In the genomic region with DNA sequence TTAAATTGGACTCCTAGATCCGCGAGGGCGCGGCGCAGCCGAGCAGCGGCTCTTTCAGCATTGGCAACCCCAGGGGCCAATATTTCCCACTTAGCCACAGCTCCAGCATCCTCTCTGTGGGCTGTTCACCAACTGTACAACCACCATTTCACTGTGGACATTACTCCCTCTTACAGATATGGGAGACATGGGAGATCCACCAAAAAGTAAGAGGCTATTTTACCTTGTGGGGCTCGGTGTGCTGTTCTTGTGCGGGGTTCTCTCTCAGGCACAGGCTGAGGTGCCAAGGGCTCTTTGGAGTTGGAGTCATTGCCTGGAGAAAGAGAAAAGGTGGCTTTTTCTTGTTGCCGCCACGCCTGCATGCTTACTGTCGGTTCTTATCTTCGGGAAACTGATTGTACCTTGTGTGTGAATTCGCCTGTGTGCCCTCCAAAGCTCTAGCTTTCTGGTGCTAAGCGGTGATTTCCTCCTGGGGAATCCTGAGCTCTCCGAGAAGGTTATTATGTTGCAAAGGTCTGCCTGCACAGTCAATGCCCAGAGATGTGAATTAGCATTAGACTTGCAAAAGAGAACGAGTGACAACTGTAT, we compare ENCODE assay signal across 12 cellular contexts. TPM values are rescaled to one million over a fixed set of nuclear protein-coding genes. Genes with fewer than 3 reads are reported as not detected.
DNase-seq lines count a peak whose midpoint lies in the region; ATAC-seq, FAIRE-seq and TF ChIP-seq lines count a peak whose summit lies in the region.
"Had no signal": no experiment of that assay in that cellular context is flagged by ENCODE, and none has a peak within 500 bp of the region (broad histone marks: within the 10 kb centered on the region; RNA-seq: fewer than 3 reads in every experiment).

No MANE protein-coding gene starts in this region.

- H3K9ac ChIP-seq in endothelial cell of umbilical vein (replicated peaks; ENCODE audit: extremely low read depth, insufficient read depth, low read length), result peak overlapping the region; percentile 18
- peak overlapping the region; percentile 97 for H3K9ac ChIP-seq in trophoblast cell (ENCODE audit: low read length)

- H2BK5ac ChIP-seq in trophoblast cell (ENCODE audit: low read depth, low read length, poor library complexity), result peak overlapping the region; percentile 94

- peak overlapping the region; percentile 8 for H2BK120ac ChIP-seq in trophoblast cell (ENCODE audit: insufficient read depth, low read length, poor library complexity)

- peak overlapping the region; percentile 68 for H4K8ac ChIP-seq in trophoblast cell (ENCODE audit: low read depth, low read length)

- H3K23ac ChIP-seq in trophoblast cell (ENCODE audit: low read length), result peak overlapping the region; percentile 50

- no peak overlapping the region for H2AK5ac ChIP-seq in trophoblast cell (ENCODE audit: low read length)

- no peaks in the 10 kb centered on the region for H4K20me1 ChIP-seq in endothelial cell of umbilical vein (replicated peaks; ENCODE audit: control insufficient read depth, extremely low read depth, insufficient read depth, low read length)

- H3K27ac ChIP-seq in endothelial cell of umbilical vein (ENCODE audit: insufficient read depth, low read depth, low read length), result peak overlapping the region; percentile 40
- H3K27ac ChIP-seq in trophoblast cell (ENCODE audit: low read depth, low read length), result peak overlapping the region; percentile 79

- peak overlapping the region; percentile 93 for H3K18ac ChIP-seq in trophoblast cell (ENCODE audit: low read length)

- POLR2A ChIA-PET in endothelial cell of umbilical vein (lab: Charles Lee), result interaction anchor here (0.8 to 1.6 kb wide), 3 partner anchors 13 to 420 kb away, joined by 3 to 4 read pairs (median 3); no protein-coding TSS in a partner anchor

- TSS peak; percentile 50 for BruUV-seq in endothelial cell of umbilical vein (replicated peaks; lab: Mats Ljungman, UMichigan)

- peak overlapping the region; percentile 92 for H3K14ac ChIP-seq in trophoblast cell (ENCODE audit: low read length)

- dilution Hi-C loops in endothelial cell of umbilical vein (cut with MboI; ENCODE audit: extremely low pct_ligation_motif_present, low sequenced_read_pairs), result no loop called here

- H3K36me3 ChIP-seq in endothelial cell of umbilical vein (ENCODE audit: control insufficient read depth in 2 of 2, extremely low read depth in 1 of 2, insufficient read depth in 2 of 2, low read length in 2 of 2) (no peaks in the 10 kb centered on the region), trophoblast cell (ENCODE audit: control insufficient read depth in 1 of 2, insufficient read depth in 2 of 2, low read length in 2 of 2) (peaks cover 8 to 10% of the 10 kb centered on the region in 2 experiments)

- H3K9me1 ChIP-seq in endothelial cell of umbilical vein (replicated peaks; ENCODE audit: control insufficient read depth, extremely low read depth, insufficient read depth, low read length), result no peaks in the 10 kb centered on the region

- TF ChIP-seq CTCF in endothelial cell of umbilical vein (IDR thresholded peaks at IDR 0.05; ENCODE audit: extremely low read depth in 1 of 2, insufficient read depth in 1 of 2, low read depth in 1 of 2, low read length in 2 of 2), result no peak

- H3K79me2 ChIP-seq in endothelial cell of umbilical vein (ENCODE audit: control insufficient read depth, insufficient read depth, low read length) (no peaks in the 10 kb centered on the region), trophoblast cell (ENCODE audit: control insufficient read depth, insufficient read depth, low read length, poor library complexity) (peaks cover 27% of the 10 kb centered on the region)

- H3K4me3 ChIP-seq in GM08714 (ENCODE audit: low read length) (peak overlapping the region; percentile 49), endothelial cell of umbilical vein (replicated peaks in 1 of 3; ENCODE audit: insufficient read depth in 1 of 3, low read depth in 1 of 3, low read length in 3 of 3) (peak overlapping the region; percentile 46 to 69 (median 55)), trophoblast cell (ENCODE audit: low read depth, low read length) (peak overlapping the region; percentile 96)

- peak overlapping the region; percentile 100 for H3K4ac ChIP-seq in trophoblast cell (ENCODE audit: low read depth, low read length)

- peaks cover 35% of the 10 kb centered on the region for H3K79me1 ChIP-seq in trophoblast cell (ENCODE audit: low read length)

- H3K4me1 ChIP-seq in endothelial cell of umbilical vein (ENCODE audit: control insufficient read depth, extremely low read depth, insufficient read depth, low read length), result peaks cover 18% of the 10 kb centered on the region
- H3K4me1 ChIP-seq in trophoblast cell (ENCODE audit: control insufficient read depth in 1 of 2, insufficient read depth in 2 of 2, low read length in 2 of 2), result peaks cover 8 to 21% of the 10 kb centered on the region in 2 experiments

- peak overlapping the region; percentile 16 for H4K91ac ChIP-seq in trophoblast cell (ENCODE audit: low read depth, low read length)

- H2AFZ ChIP-seq in endothelial cell of umbilical vein (ENCODE audit: low read depth, low read length), result peak overlapping the region; percentile 88
- no peak overlapping the region for H2AFZ ChIP-seq in trophoblast cell (ENCODE audit: insufficient read depth, low read length, poor library complexity)

- intact Hi-C loops in endothelial cell of umbilical vein (cut with micrococcal nuclease), result loop anchor here (5.0 kb wide), 2 partner anchors 439 to 1274 kb away; no protein-coding TSS in a partner anchor

- peaks cover 44 to 84% of the 10 kb centered on the region in 2 experiments for H3K27me3 ChIP-seq in endothelial cell of umbilical vein (ENCODE audit: control insufficient read depth in 2 of 2, insufficient read depth in 2 of 2, low read length in 2 of 2)
- H3K27me3 ChIP-seq in trophoblast cell (ENCODE audit: insufficient read depth, low read length), result no peaks in the 10 kb centered on the region

- no peak for ATAC-seq in GM21786 (IDR thresholded peaks at IDR 0.05; ENCODE audit: unreplicated experiment)

- H3K9me3 ChIP-seq in endothelial cell of umbilical vein (replicated peaks; ENCODE audit: control insufficient read depth, insufficient read depth, low read length), result no peaks in the 10 kb centered on the region
- H3K9me3 ChIP-seq in trophoblast cell (ENCODE audit: insufficient read depth, low read depth, low read length), result no peaks in the 10 kb centered on the region

- CTCF ChIA-PET in endothelial cell of umbilical vein (lab: Charles Lee), result interaction anchor here (0.7 to 4.8 kb wide), 6 partner anchors 15 to 623 kb away, joined by 3 to 26 read pairs (median 5); no protein-coding TSS in a partner anchor

- no peak overlapping the region for H4K12ac ChIP-seq in trophoblast cell (ENCODE audit: low read depth, low read length)

- no peak for TF ChIP-seq POLR2A in endothelial cell of umbilical vein (IDR thresholded peaks at IDR 0.05; ENCODE audit: low read depth, low read length)

- H3K4me2 ChIP-seq in endothelial cell of umbilical vein (ENCODE audit: insufficient read depth, low read length) (peak overlapping the region; percentile 83), trophoblast cell (ENCODE audit: low read length) (peak overlapping the region; percentile 71)

- H2BK12ac ChIP-seq in trophoblast cell (ENCODE audit: low read length), result no peak overlapping the region

- no peak for FAIRE-seq in endothelial cell of umbilical vein (lab: Jason Lieb, UNC)
- FAIRE-seq: GM12892 had no signal

- WGBS in trophoblast cell (ENCODE audit: extremely low coverage, insufficient coverage, insufficient read length), result no CpG with 5 or more reads among the region's 17 CpGs

- peak; percentile 78 for DNase-seq in NCI-H69 (lab: John Stamatoyannopoulos, UW)
- peak; percentile 58 for DNase-seq in endothelial cell of umbilical vein (ENCODE audit: low read depth, low spot score)
- DNase-seq in trophoblast cell, result peak; percentile 41 to 45
- DNase-seq in retina, result no peak
- DNase-seq in SW 1271 (lab: John Stamatoyannopoulos, UW), result no peak
- no peak for DNase-seq in T-helper 1 cell
- DNase-seq: naive B cell, OCI-M1 had no signal

TF ChIP-seq in endothelial cell of umbilical vein, 7 proteins besides CTCF, POLR2A, EP300 and RAD21:
- TF ChIP-seq FOS (IDR thresholded peaks at IDR 0.05; ENCODE audit: borderline replicate concordance, insufficient read depth, low read length) (no peak), POLR2AphosphoS5 (IDR thresholded peaks at IDR 0.05; ENCODE audit: insufficient read depth, low read depth, low read length) (no peak), GATA2 (IDR thresholded peaks at IDR 0.05; ENCODE audit: insufficient read depth, insufficient read length, low read depth, low read length) (no peak), EZH2 (IDR thresholded peaks at IDR 0.05; ENCODE audit: borderline replicate concordance, low read depth, low read length, severe bottlenecking) (no peak), JUN (IDR thresholded peaks at IDR 0.05; ENCODE audit: borderline replicate concordance, insufficient read depth, insufficient read length, low read depth) (no peak), MYC (IDR thresholded peaks at IDR 0.05; ENCODE audit: low read depth, low read length) (no peak)
- TF ChIP-seq, protein P1, sequence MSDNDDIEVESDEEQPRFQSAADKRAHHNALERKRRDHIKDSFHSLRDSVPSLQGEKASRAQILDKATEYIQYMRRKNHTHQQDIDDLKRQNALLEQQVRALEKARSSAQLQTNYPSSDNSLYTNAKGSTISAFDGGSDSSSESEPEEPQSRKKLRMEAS (IDR thresholded peaks at IDR 0.05; ENCODE audit: insufficient read depth, insufficient read length), result no peak

RNA-seq across cellular contexts. Expression of gene ISL1, which starts 0.3 kb away (rescaled TPM):
- total RNA-seq in endothelial cell of umbilical vein, result 0.53 and 1.1 TPM in 2 replicates
- 0.13 and 0.28 TPM in 2 replicates for polyA plus RNA-seq in endothelial cell of umbilical vein
- polyA plus RNA-seq in endothelial cell of umbilical vein (2011; cell fraction: cytosol; rRNA removed), result 0.48 and 0.54 TPM in 2 replicates
- polyA plus RNA-seq in endothelial cell of umbilical vein (2011; cell fraction: nucleus; rRNA removed), result 0.34 and 0.61 TPM in 2 replicates
- polyA plus RNA-seq in endothelial cell of umbilical vein (2012), result 0.51 and 0.65 TPM in 2 replicates
- polyA minus RNA-seq in endothelial cell of umbilical vein, result 0.19 and 0.27 TPM in 2 replicates
- polyA minus RNA-seq in endothelial cell of umbilical vein (2011; cell fraction: cytosol; rRNA and poly(A)+ RNA removed), result not detected
- polyA minus RNA-seq in endothelial cell of umbilical vein (2011; cell fraction: nucleus; rRNA and poly(A)+ RNA removed), result 0.24 and 0.43 TPM in 2 replicates
- 65.1 and 65.4 TPM in 2 replicates for polyA plus RNA-seq in trophoblast cell (2013)
- total RNA-seq: activated naive CD4-positive, alpha-beta T cell treated with anti-CD3 and anti-CD28 coated beads, Interleukin-2, amount 50 U/mL, for 72 hours had no signal

Comparison
In these comparisons a context has a peak if more than half of its experiments do, and no peak if none do; other contexts are left out.
1. DNase-seq: peak in NCI-H69 (single experiment), endothelial cell of umbilical vein (single experiment) and trophoblast cell (2 of 2); none in retina (single experiment), SW 1271 (0 of 2) and T-helper 1 cell (0 of 5).
2. Peak in every context shown above with its lines, with median percentiles within 50 percentile points of each other: H3K4me3 ChIP-seq.